In genomic region chr2:237743024-237743423, GRCh38 we compare ENCODE assay signal across 11 cellular contexts. TPM values are rescaled to one million over a fixed set of nuclear protein-coding genes. Genes with fewer than 3 reads are reported as not detected.
A peak's percentile ranks its signal among the peaks of the same experiment; 100 is the strongest.
DNase-seq lines count a peak whose midpoint lies in the region; ATAC-seq and TF ChIP-seq lines count a peak whose summit lies in the region.
"Had no signal": no experiment of that assay in that cellular context is flagged by ENCODE, and none has a peak within 500 bp of the region (broad histone marks: within the 10 kb centered on the region; RNA-seq: fewer than 3 reads in every experiment).

No MANE protein-coding gene starts in this region.

- no peaks in the 10 kb centered on the region for H3K9me3 ChIP-seq in liver (ENCODE audit: control insufficient read depth in 4 of 4, low read length in 3 of 4)
- H3K9me3 ChIP-seq in transverse colon = no peaks in the 10 kb centered on the region

- H3K4me3 Mint-ChIP-seq in activated naive CD8-positive, alpha-beta T cell = no peak overlapping the region
- no peak overlapping the region for H3K4me3 Mint-ChIP-seq in activated naive CD8-positive, alpha-beta T cell treated with anti-CD3 and anti-CD28 coated beads for 36 hours
- H3K4me3 Mint-ChIP-seq in activated T-helper 2 cell treated with anti-CD3 and anti-CD28 coated beads, Interferon-gamma antibody, Interleukin-2, Interleukin-4, amounts not matched to agents 10 μg/mL and 5 μg/mL and 100 μg/mL, durations not matched to agents 14 hours and 24 hours and 36 hours (ENCODE audit: low read depth) = no peak overlapping the region

- TF ChIP-seq RAD21 in liver (IDR thresholded peaks at IDR 0.05) = no peak

- H3K27ac ChIP-seq in liver (ENCODE audit: low read depth in 1 of 2, low read length in 2 of 2) (peak overlapping the region; percentile 89 to 91), transverse colon (peak overlapping the region; percentile 42 to 86 (median 60))

- H3K36me3 Mint-ChIP-seq in activated naive CD8-positive, alpha-beta T cell = no peaks in the 10 kb centered on the region
- peaks cover 3% of the 10 kb centered on the region for H3K36me3 Mint-ChIP-seq in activated naive CD8-positive, alpha-beta T cell treated with anti-CD3 and anti-CD28 coated beads for 36 hours
- peaks cover 50% of the 10 kb centered on the region for H3K36me3 Mint-ChIP-seq in activated T-helper 2 cell treated with anti-CD3 and anti-CD28 coated beads, Interferon-gamma antibody, Interleukin-2, Interleukin-4, amounts not matched to agents 10 μg/mL and 5 μg/mL and 100 μg/mL, durations not matched to agents 14 hours and 24 hours and 36 hours (ENCODE audit: low read depth)

- peaks cover 13 to 37% (median 29%) of the 10 kb centered on the region in 4 donors for H3K4me1 ChIP-seq in liver (ENCODE audit: control insufficient read depth in 4 of 4, insufficient read depth in 4 of 4, low read length in 3 of 4)
- H3K4me1 ChIP-seq in transverse colon = peaks cover 26 to 71% (median 30%) of the 10 kb centered on the region in 4 donors

- no peaks in the 10 kb centered on the region for H3K27me3 ChIP-seq in liver (ENCODE audit: control insufficient read depth in 4 of 4, insufficient read depth in 4 of 4, low read length in 3 of 4)
- H3K27me3 ChIP-seq in transverse colon = no peaks in the 10 kb centered on the region

- DNase-seq in activated naive CD8-positive, alpha-beta T cell treated with anti-CD3 and anti-CD28 coated beads for 36 hours = no peak
- DNase-seq in activated T-helper 2 cell treated with anti-CD3 and anti-CD28 coated beads, Interferon-gamma antibody, Interleukin-2, Interleukin-4, amounts not matched to agents 10 μg/mL and 5 μg/mL and 100 μg/mL, durations not matched to agents 14 hours and 24 hours and 36 hours (ENCODE audit: low spot score) = no peak
- DNase-seq in transverse colon (no peak), cardiac septum (ENCODE audit: low spot score) (no peak)
- DNase-seq: MM.1S, nucleus accumbens, T-helper 1 cell had no signal

- H3K4me3 ChIP-seq in liver (ENCODE audit: low read depth in 1 of 3, low read length in 3 of 3) = no peak overlapping the region
- H3K4me3 ChIP-seq in transverse colon = no peak overlapping the region

- H3K27me3 Mint-ChIP-seq in activated naive CD8-positive, alpha-beta T cell = no peaks in the 10 kb centered on the region
- H3K27me3 Mint-ChIP-seq in activated naive CD8-positive, alpha-beta T cell treated with anti-CD3 and anti-CD28 coated beads for 36 hours = no peaks in the 10 kb centered on the region
- H3K27me3 Mint-ChIP-seq in activated T-helper 2 cell treated with anti-CD3 and anti-CD28 coated beads, Interferon-gamma antibody, Interleukin-2, Interleukin-4, amounts not matched to agents 10 μg/mL and 5 μg/mL and 100 μg/mL, durations not matched to agents 14 hours and 24 hours and 36 hours (ENCODE audit: low read depth) = no peaks in the 10 kb centered on the region

- peak overlapping the region in 1 of 2 donors; percentile 36 for H3K9ac ChIP-seq in liver (ENCODE audit: low read depth in 1 of 2, low read length in 2 of 2)

- WGBS in liver = 66% methylated on average over 6 of the region's 6 CpGs
- 50 to 76% methylated on average over 4 to 6 of the region's 6 CpGs for WGBS in transverse colon (ENCODE audit: low coverage in 1 of 2), 2 donors

- TF ChIP-seq EP300 in transverse colon (IDR thresholded peaks at IDR 0.05; ENCODE audit: low read depth) = no peak

- no peaks in the 10 kb centered on the region for H3K9me3 Mint-ChIP-seq in activated naive CD8-positive, alpha-beta T cell (ENCODE audit: low read depth)
- no peaks in the 10 kb centered on the region for H3K9me3 Mint-ChIP-seq in activated naive CD8-positive, alpha-beta T cell treated with anti-CD3 and anti-CD28 coated beads for 36 hours
- no peaks in the 10 kb centered on the region for H3K9me3 Mint-ChIP-seq in activated T-helper 2 cell treated with anti-CD3 and anti-CD28 coated beads, Interferon-gamma antibody, Interleukin-2, Interleukin-4, amounts not matched to agents 10 μg/mL and 5 μg/mL and 100 μg/mL, durations not matched to agents 14 hours and 24 hours and 36 hours

- in situ Hi-C loops in transverse colon (cut with MboI; ENCODE audit: low pct_ligation_motif_present in 1 of 4, low pct_unique_long_range_greater_than_20kb in 1 of 4, low sequenced_read_pairs in 3 of 4) = loop anchor here (5.0 to 25.0 kb wide), 5 partner anchors 68 to 238 kb away; partner anchors contain the start of gene RAB17 (in 1 of the 4)

- TF ChIP-seq POLR2A in transverse colon (IDR thresholded peaks at IDR 0.05) = no peak

- H3K36me3 ChIP-seq in liver (ENCODE audit: control insufficient read depth in 4 of 4, insufficient read depth in 3 of 4, low read depth in 1 of 4, low read length in 3 of 4) (no peaks in the 10 kb centered on the region), transverse colon (no peaks in the 10 kb centered on the region)

- no peak for TF ChIP-seq CTCF in liver (IDR thresholded peaks at IDR 0.05; ENCODE audit: low read depth, low read length, missing input control)
- no peak for TF ChIP-seq CTCF in transverse colon (IDR thresholded peaks at IDR 0.05)

- intact Hi-C loops in activated T-helper 2 cell treated with anti-CD3 and anti-CD28 coated beads, Interferon-gamma antibody, Interleukin-2, Interleukin-4, amounts not matched to agents 10 μg/mL and 5 μg/mL and 100 μg/mL, durations not matched to agents 14 hours and 24 hours and 36 hours (cut with micrococcal nuclease) = no loop called here
- intact Hi-C loops in transverse colon (cut with DNase I; ENCODE audit: low total_unique reads) = loop anchor here (10.0 kb wide), 1 partner anchor 118 kb away; the partner anchor contains the start of gene LRRFIP1
- intact Hi-C loops in cardiac septum (cut with DNase I) = loop anchor here (5.0 to 10.0 kb wide), 2 partner anchors 141 to 228 kb away; no protein-coding TSS in a partner anchor

- ATAC-seq in HG03025 (IDR thresholded peaks at IDR 0.05; ENCODE audit: low FRiP score, unreplicated experiment) (no peak), HG03469 (IDR thresholded peaks at IDR 0.05; ENCODE audit: unreplicated experiment) (no peak)

- H3K27ac Mint-ChIP-seq in activated naive CD8-positive, alpha-beta T cell = peak overlapping the region; percentile 84
- no peak overlapping the region for H3K27ac Mint-ChIP-seq in activated naive CD8-positive, alpha-beta T cell treated with anti-CD3 and anti-CD28 coated beads for 36 hours
- H3K27ac Mint-ChIP-seq in activated T-helper 2 cell treated with anti-CD3 and anti-CD28 coated beads, Interferon-gamma antibody, Interleukin-2, Interleukin-4, amounts not matched to agents 10 μg/mL and 5 μg/mL and 100 μg/mL, durations not matched to agents 14 hours and 24 hours and 36 hours = peak overlapping the region; percentile 70

- peaks cover 51% of the 10 kb centered on the region for H3K4me1 Mint-ChIP-seq in activated naive CD8-positive, alpha-beta T cell (ENCODE audit: low read depth)
- peaks cover 38% of the 10 kb centered on the region for H3K4me1 Mint-ChIP-seq in activated naive CD8-positive, alpha-beta T cell treated with anti-CD3 and anti-CD28 coated beads for 36 hours
- peaks cover 15% of the 10 kb centered on the region for H3K4me1 Mint-ChIP-seq in activated T-helper 2 cell treated with anti-CD3 and anti-CD28 coated beads, Interferon-gamma antibody, Interleukin-2, Interleukin-4, amounts not matched to agents 10 μg/mL and 5 μg/mL and 100 μg/mL, durations not matched to agents 14 hours and 24 hours and 36 hours (ENCODE audit: low read depth)

TF ChIP-seq in liver, 16 proteins besides CTCF, POLR2A, EP300 and RAD21:
- TF ChIP-seq GABPA (IDR thresholded peaks at IDR 0.05 in 1 of 2, conservative IDR thresholded peaks at IDR 0.05 in 1 of 2) = no peak
- TF ChIP-seq HNF4A (conservative IDR thresholded peaks at IDR 0.05) = no peak
- TF ChIP-seq REST (IDR thresholded peaks at IDR 0.05) = no peak
- no peak for TF ChIP-seq YY1 (IDR thresholded peaks at IDR 0.05)
- no peak for TF ChIP-seq TAF1 (conservative IDR thresholded peaks at IDR 0.05)
- TF ChIP-seq FOXA1 (IDR thresholded peaks at IDR 0.05) = no peak
- no peak for TF ChIP-seq JUND (IDR thresholded peaks at IDR 0.05)
TF ChIP-seq in liver: peak in this region for 0.

RNA-seq across cellular contexts. Expression of gene RBM44, which starts 55.6 kb away (rescaled TPM):
- total RNA-seq in activated naive CD8-positive, alpha-beta T cell treated with anti-CD3 and anti-CD28 coated beads for 36 hours = under 1 TPM; 0.46 to 0.47 TPM
- 0.92 and 1.0 TPM in 2 replicates for total RNA-seq in activated T-helper 2 cell treated with anti-CD3 and anti-CD28 coated beads, Interferon-gamma antibody, Interleukin-2, Interleukin-4, amounts not matched to agents 10 μg/mL and 5 μg/mL and 100 μg/mL, durations not matched to agents 14 hours and 24 hours and 36 hours
- total RNA-seq in liver (under 1 TPM; 0.09 to 0.75 TPM), transverse colon (1 to 10 TPM in 1 of 4 donors, under 1 TPM in 2, not detected in 1; 0.27 to 1.2 (median 0.95) TPM), cardiac septum (0.81 TPM)
- polyA plus RNA-seq in liver = under 1 TPM; 0.02 to 0.21 TPM
